ENCODE assay signal across 13 cellular contexts in the genomic region with DNA sequence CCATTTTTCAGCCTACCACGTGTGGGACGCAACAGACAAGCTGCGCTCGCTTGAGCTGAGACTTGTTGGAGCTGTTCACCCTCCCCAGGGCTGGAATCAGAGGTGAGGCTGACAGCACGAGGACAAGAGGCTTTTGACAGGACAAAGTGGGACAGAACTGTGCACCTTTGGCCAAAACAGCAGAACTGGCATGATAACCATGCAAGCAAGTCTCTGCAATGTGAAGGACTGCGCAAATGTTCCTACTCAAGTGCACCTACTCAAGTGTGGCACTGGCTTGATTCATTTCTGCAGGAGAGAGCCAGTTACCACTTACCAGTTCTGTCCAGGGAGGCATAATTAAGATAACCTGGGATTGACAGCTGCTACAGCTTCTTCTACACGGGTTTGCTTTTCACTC.
"Had no signal": no experiment of that assay in that cellular context is flagged by ENCODE, and none has a peak within 500 bp of the region (broad histone marks: within the 10 kb centered on the region; RNA-seq: fewer than 3 reads in every experiment).

No MANE protein-coding gene starts in this region.

- H3K36me3 ChIP-seq: ascending aorta, breast epithelium, neutrophil, tibial nerve had no signal

- H3K27ac Mint-ChIP-seq: activated naive CD4-positive, alpha-beta T cell treated with anti-CD3 and anti-CD28 coated beads for 36 hours; activated T-helper 2 cell treated with anti-CD3 and anti-CD28 coated beads, Interferon-gamma antibody, Interleukin-2, Interleukin-4, amounts not matched to agents 10 μg/mL and 5 μg/mL and 100 μg/mL, durations not matched to agents 14 hours and 24 hours and 36 hours; stimulated activated effector memory CD8-positive, alpha-beta T cell treated with anti-CD3 and anti-CD28 coated beads, Interleukin-12 subunit alpha, Interleukin-12 subunit beta, amount 100 ng/mL, for 72 hours had no signal

- ATAC-seq: activated CD4-positive, CD25-positive, alpha-beta regulatory T cell treated with anti-CD3 and anti-CD28 coated beads, Interleukin-2, amount 50 U/mL, for 24 hours; mucosa of descending colon; naive thymus-derived CD4-positive, alpha-beta T cell; stimulated activated effector memory CD8-positive, alpha-beta T cell treated with anti-CD3 and anti-CD28 coated beads, Interleukin-12 subunit alpha, Interleukin-12 subunit beta, amount 100 ng/mL, for 72 hours had no signal

- H3K36me3 Mint-ChIP-seq: naive thymus-derived CD4-positive, alpha-beta T cell had no signal

- H3K9me3 ChIP-seq: ascending aorta, breast epithelium, mucosa of descending colon, neutrophil, tibial nerve had no signal

- H3K4me1 ChIP-seq: ascending aorta, breast epithelium had no signal

- H3K27ac ChIP-seq: ascending aorta, breast epithelium, epithelial cell of prostate, neutrophil, tibial nerve had no signal

- DNase-seq: activated CD4-positive, alpha-beta T cell treated with anti-CD3 and anti-CD28 coated beads, Interleukin-2, amount 50 U/mL, for 1 hour; activated T-cell treated with anti-CD3 and anti-CD28 coated beads, Interleukin-2, amount 50 U/mL, for 1 hour; mucosa of descending colon; naive thymus-derived CD4-positive, alpha-beta T cell had no signal

- H3K4me3 Mint-ChIP-seq: activated naive CD4-positive, alpha-beta T cell treated with anti-CD3 and anti-CD28 coated beads for 36 hours; stimulated activated effector memory CD8-positive, alpha-beta T cell treated with anti-CD3 and anti-CD28 coated beads, Interleukin-12 subunit alpha, Interleukin-12 subunit beta, amount 100 ng/mL, for 72 hours had no signal

- H3K4me3 ChIP-seq: ascending aorta, breast epithelium, mucosa of descending colon, tibial nerve had no signal

- H3K27me3 ChIP-seq: ascending aorta, tibial nerve had no signal

- H3K9me3 Mint-ChIP-seq: activated naive CD4-positive, alpha-beta T cell treated with anti-CD3 and anti-CD28 coated beads for 36 hours; activated T-helper 2 cell treated with anti-CD3 and anti-CD28 coated beads, Interferon-gamma antibody, Interleukin-2, Interleukin-4, amounts not matched to agents 10 μg/mL and 5 μg/mL and 100 μg/mL, durations not matched to agents 14 hours and 24 hours and 36 hours; stimulated activated effector memory CD8-positive, alpha-beta T cell treated with anti-CD3 and anti-CD28 coated beads, Interleukin-12 subunit alpha, Interleukin-12 subunit beta, amount 100 ng/mL, for 72 hours had no signal
